Comparison of ENCODE assay signal across 16 cellular contexts in genomic region chr7:24717247-24717622, GRCh38. TPM values are rescaled to one million over a fixed set of nuclear protein-coding genes. Genes with fewer than 3 reads are reported as not detected.
DNase-seq lines count a peak whose midpoint lies in the region; ATAC-seq and TF ChIP-seq lines count a peak whose summit lies in the region.
"Had no signal": no experiment of that assay in that cellular context is flagged by ENCODE, and none has a peak within 500 bp of the region (broad histone marks: within the 10 kb centered on the region; RNA-seq: fewer than 3 reads in every experiment).

No MANE protein-coding gene starts in this region.

- H3K4me2 ChIP-seq in BLaER1 = peak overlapping the region; percentile 93

- H3K9me3 ChIP-seq in BLaER1 (no peaks in the 10 kb centered on the region), endodermal cell (ENCODE audit: control insufficient read depth, low read length) (peaks cover 4% of the 10 kb centered on the region)

- no peak for ATAC-seq in HG03469 (IDR thresholded peaks at IDR 0.05; ENCODE audit: unreplicated experiment)

- H3K27me3 Mint-ChIP-seq in endodermal cell (ENCODE audit: insufficient read depth) (peaks cover 1% of the 10 kb centered on the region), osteocyte (ENCODE audit: unreplicated experiment) (no peaks in the 10 kb centered on the region)

- H3K4me3 Mint-ChIP-seq in endodermal cell = no peak overlapping the region
- H3K4me3 Mint-ChIP-seq in osteocyte (ENCODE audit: unreplicated experiment) = no peak overlapping the region
- H3K4me3 Mint-ChIP-seq: CD4-positive, alpha-beta T cell had no signal

- no peak for TF ChIP-seq CTCF in GM12875 (IDR thresholded peaks at IDR 0.05; ENCODE audit: borderline replicate concordance, insufficient read depth, low read depth, low read length)
- TF ChIP-seq CTCF in endodermal cell (conservative IDR thresholded peaks at IDR 0.05) = no peak
- TF ChIP-seq CTCF in osteocyte (IDR thresholded peaks at IDR 0.05) = no peak

- no peak overlapping the region for H3K9ac ChIP-seq in BLaER1
- no peak overlapping the region for H3K9ac ChIP-seq in endodermal cell (ENCODE audit: extremely low read depth, low read length, poor library complexity, severe bottlenecking)

- H3K27me3 ChIP-seq in BLaER1 = no peaks in the 10 kb centered on the region
- H3K27me3 ChIP-seq in endodermal cell (ENCODE audit: control insufficient read depth, insufficient read depth, low read length, poor library complexity, severe bottlenecking) = no peaks in the 10 kb centered on the region

- H3K9me3 Mint-ChIP-seq in endodermal cell (peaks cover 1% of the 10 kb centered on the region), osteocyte (ENCODE audit: unreplicated experiment) (no peaks in the 10 kb centered on the region)
- H3K9me3 Mint-ChIP-seq: CD4-positive, alpha-beta T cell had no signal

- H3K4me1 Mint-ChIP-seq in endodermal cell = peaks cover 34% of the 10 kb centered on the region
- H3K4me1 Mint-ChIP-seq in osteocyte (ENCODE audit: unreplicated experiment) = peaks cover 2% of the 10 kb centered on the region

- H3K27ac Mint-ChIP-seq in endodermal cell = no peak overlapping the region
- peak overlapping the region; percentile 43 for H3K27ac Mint-ChIP-seq in osteocyte (ENCODE audit: unreplicated experiment)
- H3K27ac Mint-ChIP-seq: CD4-positive, alpha-beta T cell had no signal

- H3K4me3 ChIP-seq in BLaER1 (no peak overlapping the region), GM12875 (ENCODE audit: low read depth, low read length) (peak overlapping the region; percentile 53), endodermal cell (ENCODE audit: low read length) (no peak overlapping the region)

- 93 to 94% methylated on average over 12 to 14 of the region's 14 CpGs for WGBS in endodermal cell (ENCODE audit: insufficient coverage in 1 of 2, insufficient read length in 1 of 2), 2 experiments

- H3K4me1 ChIP-seq in BLaER1 (peaks cover 99% of the 10 kb centered on the region), endodermal cell (ENCODE audit: control insufficient read depth, insufficient read depth, low read length) (peaks cover 14% of the 10 kb centered on the region)

- H3K36me3 ChIP-seq in BLaER1 (no peaks in the 10 kb centered on the region), endodermal cell (ENCODE audit: control insufficient read depth, insufficient read depth, low read length) (no peaks in the 10 kb centered on the region)

- H4K20me1 ChIP-seq in BLaER1 = peaks cover 13% of the 10 kb centered on the region; the same call in 1 of the 2 replicates

- peaks cover 2% of the 10 kb centered on the region for H3K36me3 Mint-ChIP-seq in endodermal cell (ENCODE audit: low read depth)
- peaks cover 12% of the 10 kb centered on the region for H3K36me3 Mint-ChIP-seq in osteocyte (ENCODE audit: unreplicated experiment)

- DNase-seq in endodermal cell (peak; percentile 29), osteocyte (ENCODE audit: extremely low spot score, unreplicated experiment) (peak; percentile 65), HuH-7 (ENCODE audit: low spot score) (no peak)
- DNase-seq in activated T-cell treated with anti-CD3 and anti-CD28 coated beads, Interleukin-2, amount 50 U/mL, for 1 hour = no peak
- DNase-seq: CD4-positive, alpha-beta T cell; DMS53; IMR-90; NCI-H1105; NCI-H1694 treated with DMSO at 0.1 percent for 48 hours; NCI-H2107; NCI-H524 treated with DMSO at 0.1 percent for 48 hours; SIG-M5 had no signal

- H3K27ac ChIP-seq in BLaER1 (no peak overlapping the region), endodermal cell (ENCODE audit: low read depth, low read length) (no peak overlapping the region)

RNA-seq across cellular contexts. Expression of gene GSDME, which starts 40.0 kb away (rescaled TPM):
- total RNA-seq in endodermal cell (10 to 100 TPM in 1 of 2 donors, 1 to 10 TPM in 1; 8.9 to 17.9 TPM), osteocyte (10.2 and 11.9 TPM in 2 replicates)
- polyA plus RNA-seq in endodermal cell (2013, experiment 1 of 2) = 12.9 TPM
- 11.6 TPM for polyA plus RNA-seq in endodermal cell (2013, experiment 2 of 2)
- total RNA-seq: HT-29 had no signal

Comparison
In these comparisons a context has a peak if more than half of its experiments do, and no peak if none do; other contexts are left out.
1. DNase-seq: peak in endodermal cell (single experiment) and osteocyte (single experiment); none in activated T-cell treated with anti-CD3 and anti-CD28 coated beads, Interleukin-2, amount 50 U/mL, for 1 hour (single experiment) and HuH-7 (single experiment).